In genomic region chr15:33358303-33358702, GRCh38 we compare ENCODE assay signal across 25 cellular contexts. TPM values are rescaled to one million over a fixed set of nuclear protein-coding genes. Genes with fewer than 3 reads are reported as not detected.
DNase-seq lines count a peak whose midpoint lies in the region; ATAC-seq and TF ChIP-seq lines count a peak whose summit lies in the region.
"Had no signal": no experiment of that assay in that cellular context is flagged by ENCODE, and none has a peak within 500 bp of the region (broad histone marks: within the 10 kb centered on the region; RNA-seq: fewer than 3 reads in every experiment).

No MANE protein-coding gene starts in this region.

- peak overlapping the region in 4 of 5 experiments; percentile 30 to 78 (median 56) for H3K27ac Mint-ChIP-seq in brain
- H3K27ac Mint-ChIP-seq in activated T-helper 1 cell treated with anti-CD3 and anti-CD28 coated beads, Interleukin-12 subunit alpha, Interleukin-12 subunit beta, Interleukin-2, Interleukin-4 antibody, amounts not matched to agents 30 ng/mL and 10 ng/mL and 1 ng/mL, durations not matched to agents 14 hours and 24 hours and 36 hours = no peak overlapping the region
- H3K27ac Mint-ChIP-seq: activated CD8-positive, alpha-beta T cell treated with anti-CD3 and anti-CD28 coated beads for 36 hours; activated naive CD4-positive, alpha-beta T cell treated with anti-CD3 and anti-CD28 coated beads, Interleukin-2, amount 10 ng/mL, durations not matched to agents 7 days and 5 days; activated T-cell treated with anti-CD3 and anti-CD28 coated beads, Interleukin-2, amount 50 U/mL, for 24 hours had no signal

- H3K4me1 Mint-ChIP-seq in brain = peaks cover 39% of the 10 kb centered on the region
- H3K4me1 Mint-ChIP-seq in activated T-helper 1 cell treated with anti-CD3 and anti-CD28 coated beads, Interleukin-12 subunit alpha, Interleukin-12 subunit beta, Interleukin-2, Interleukin-4 antibody, amounts not matched to agents 30 ng/mL and 10 ng/mL and 1 ng/mL, durations not matched to agents 14 hours and 24 hours and 36 hours (ENCODE audit: low read depth) = no peaks in the 10 kb centered on the region
- H3K4me1 Mint-ChIP-seq: activated naive CD4-positive, alpha-beta T cell treated with anti-CD3 and anti-CD28 coated beads, Interleukin-2, amount 10 ng/mL, durations not matched to agents 7 days and 5 days had no signal

- H3K9me3 Mint-ChIP-seq in brain = peaks cover 0 to 5% (median 0%) of the 10 kb centered on the region in 5 experiments
- H3K9me3 Mint-ChIP-seq in activated T-helper 1 cell treated with anti-CD3 and anti-CD28 coated beads, Interleukin-12 subunit alpha, Interleukin-12 subunit beta, Interleukin-2, Interleukin-4 antibody, amounts not matched to agents 30 ng/mL and 10 ng/mL and 1 ng/mL, durations not matched to agents 14 hours and 24 hours and 36 hours = no peaks in the 10 kb centered on the region
- H3K9me3 Mint-ChIP-seq: activated CD8-positive, alpha-beta T cell treated with anti-CD3 and anti-CD28 coated beads for 36 hours; activated naive CD4-positive, alpha-beta T cell treated with anti-CD3 and anti-CD28 coated beads, Interleukin-2, amount 10 ng/mL, durations not matched to agents 7 days and 5 days; activated T-cell treated with anti-CD3 and anti-CD28 coated beads, Interleukin-2, amount 50 U/mL, for 24 hours had no signal

- intact Hi-C loops in left lung (cut with DNase I) = no loop called here
- intact Hi-C loops in activated T-helper 1 cell treated with anti-CD3 and anti-CD28 coated beads, Interleukin-12 subunit alpha, Interleukin-12 subunit beta, Interleukin-2, Interleukin-4 antibody, amounts not matched to agents 30 ng/mL and 10 ng/mL and 1 ng/mL, durations not matched to agents 14 hours and 24 hours and 36 hours (cut with micrococcal nuclease) = no loop called here

- peak; percentile 24 for ATAC-seq in left lung
- no peak for ATAC-seq in omental fat pad (ENCODE audit: low FRiP score)
- ATAC-seq in GM21528 (IDR thresholded peaks at IDR 0.05; ENCODE audit: low FRiP score, unreplicated experiment) = no peak
- ATAC-seq: activated CD8-positive, alpha-beta T cell treated with anti-CD3 and anti-CD28 coated beads for 36 hours; left colon; mucosa of descending colon; right lobe of liver; stimulated activated naive CD8-positive, alpha-beta T cell treated with anti-CD3 and anti-CD28 coated beads, Interleukin-15, Interleukin-2, amounts not matched to agents 100 U/mL and 50 U/mL, for 24 hours had no signal

- H3K4me3 ChIP-seq in left lung = no peak overlapping the region
- H3K4me3 ChIP-seq: colonic mucosa, mucosa of descending colon, right lobe of liver, SK-N-MC, tibial nerve had no signal

- peak; percentile 52 for DNase-seq in MV-4-11 (lab: John Stamatoyannopoulos, UW)
- DNase-seq in left lung = no peak
- DNase-seq in omental fat pad (ENCODE audit: low spot score) = no peak
- DNase-seq in EL = no peak
- no peak for DNase-seq in activated T-helper 1 cell treated with anti-CD3 and anti-CD28 coated beads, Interleukin-12 subunit alpha, Interleukin-12 subunit beta, Interleukin-2, Interleukin-4 antibody, amounts not matched to agents 30 ng/mL and 10 ng/mL and 1 ng/mL, durations not matched to agents 14 hours and 24 hours and 36 hours (ENCODE audit: low spot score)
- DNase-seq: activated CD4-positive, CD25-positive, alpha-beta regulatory T cell; activated CD8-positive, alpha-beta T cell treated with anti-CD3 and anti-CD28 coated beads for 36 hours; activated naive CD4-positive, alpha-beta T cell treated with anti-CD3 and anti-CD28 coated beads, Interleukin-2, amount 10 ng/mL, durations not matched to agents 7 days and 5 days; activated T-cell treated with anti-CD3 and anti-CD28 coated beads, Interleukin-2, amount 50 U/mL, for 24 hours; aorta; BE2C; colonic mucosa; GOT3; left colon; mucosa of descending colon; NCI-H1417 treated with DMSO at 0.1 percent for 48 hours; NCI-H2171; NCI-H526 treated with DMSO at 0.1 percent for 48 hours; right lobe of liver; stimulated activated naive CD8-positive, alpha-beta T cell treated with anti-CD3 and anti-CD28 coated beads, Interleukin-15, Interleukin-2, amounts not matched to agents 100 U/mL and 50 U/mL, for 24 hours had no signal

- peak overlapping the region in 1 of 5 experiments; percentile 43 for H3K4me3 Mint-ChIP-seq in brain
- H3K4me3 Mint-ChIP-seq in activated T-helper 1 cell treated with anti-CD3 and anti-CD28 coated beads, Interleukin-12 subunit alpha, Interleukin-12 subunit beta, Interleukin-2, Interleukin-4 antibody, amounts not matched to agents 30 ng/mL and 10 ng/mL and 1 ng/mL, durations not matched to agents 14 hours and 24 hours and 36 hours = no peak overlapping the region
- H3K4me3 Mint-ChIP-seq: activated CD8-positive, alpha-beta T cell treated with anti-CD3 and anti-CD28 coated beads for 36 hours; activated naive CD4-positive, alpha-beta T cell treated with anti-CD3 and anti-CD28 coated beads, Interleukin-2, amount 10 ng/mL, durations not matched to agents 7 days and 5 days; activated T-cell treated with anti-CD3 and anti-CD28 coated beads, Interleukin-2, amount 50 U/mL, for 24 hours had no signal

- no peaks in the 10 kb centered on the region for H3K9me3 ChIP-seq in left lung
- H3K9me3 ChIP-seq: BE2C, colonic mucosa, mucosa of descending colon, right lobe of liver, tibial nerve had no signal

- no peak overlapping the region for H3K27ac ChIP-seq in left lung
- H3K27ac ChIP-seq: colonic mucosa, right lobe of liver, SK-N-MC, tibial nerve had no signal

- TF ChIP-seq CTCF in brain (conservative IDR thresholded peaks at IDR 0.05) (no peak), left lung (IDR thresholded peaks at IDR 0.05) (no peak), omental fat pad (IDR thresholded peaks at IDR 0.05) (no peak)

- peaks cover 4% of the 10 kb centered on the region for H3K27me3 Mint-ChIP-seq in brain
- no peaks in the 10 kb centered on the region for H3K27me3 Mint-ChIP-seq in activated T-helper 1 cell treated with anti-CD3 and anti-CD28 coated beads, Interleukin-12 subunit alpha, Interleukin-12 subunit beta, Interleukin-2, Interleukin-4 antibody, amounts not matched to agents 30 ng/mL and 10 ng/mL and 1 ng/mL, durations not matched to agents 14 hours and 24 hours and 36 hours (ENCODE audit: insufficient read depth)
- H3K27me3 Mint-ChIP-seq: activated naive CD4-positive, alpha-beta T cell treated with anti-CD3 and anti-CD28 coated beads, Interleukin-2, amount 10 ng/mL, durations not matched to agents 7 days and 5 days had no signal

- no peaks in the 10 kb centered on the region for H3K36me3 Mint-ChIP-seq in brain
- no peaks in the 10 kb centered on the region for H3K36me3 Mint-ChIP-seq in activated T-helper 1 cell treated with anti-CD3 and anti-CD28 coated beads, Interleukin-12 subunit alpha, Interleukin-12 subunit beta, Interleukin-2, Interleukin-4 antibody, amounts not matched to agents 30 ng/mL and 10 ng/mL and 1 ng/mL, durations not matched to agents 14 hours and 24 hours and 36 hours (ENCODE audit: low read depth)
- H3K36me3 Mint-ChIP-seq: activated naive CD4-positive, alpha-beta T cell treated with anti-CD3 and anti-CD28 coated beads, Interleukin-2, amount 10 ng/mL, durations not matched to agents 7 days and 5 days had no signal

- no peaks in the 10 kb centered on the region for H3K4me1 ChIP-seq in left lung
- H3K4me1 ChIP-seq: BE2C, colonic mucosa, right lobe of liver, tibial nerve had no signal

- H3K36me3 ChIP-seq in left lung = no peaks in the 10 kb centered on the region
- H3K36me3 ChIP-seq: BE2C, colonic mucosa, right lobe of liver, tibial nerve had no signal

- H3K27me3 ChIP-seq in left lung = no peaks in the 10 kb centered on the region
- H3K27me3 ChIP-seq: colonic mucosa, right lobe of liver, tibial nerve had no signal

RNA-seq across cellular contexts. Expression of gene RYR3, which starts 47.5 kb away (rescaled TPM):
- polyA plus RNA-seq in brain (ENCODE audit: insufficient read depth, low read depth, low replicate concordance) = 1.0 TPM
- total RNA-seq in left lung = under 1 TPM; 0.24 to 0.47 TPM
- total RNA-seq in omental fat pad = 1 to 10 TPM in 3 of 4 donors, under 1 TPM in 1; 0.65 to 7.5 (median 2.6) TPM
- total RNA-seq in activated T-helper 1 cell treated with anti-CD3 and anti-CD28 coated beads, Interleukin-12 subunit alpha, Interleukin-12 subunit beta, Interleukin-2, Interleukin-4 antibody, amounts not matched to agents 30 ng/mL and 10 ng/mL and 1 ng/mL, durations not matched to agents 14 hours and 24 hours and 36 hours = 0.02 TPM in 1 of 2 replicates, not detected in the other
- total RNA-seq: activated CD8-positive, alpha-beta T cell treated with anti-CD3 and anti-CD28 coated beads for 36 hours; fibroblast of villous mesenchyme had no signal
